ENCODE assay signal across 7 cellular contexts in genomic region chr20:8487715-8488114, GRCh38.
"Had no signal": no experiment of that assay in that cellular context is flagged by ENCODE, and none has a peak within 500 bp of the region (broad histone marks: within the 10 kb centered on the region; RNA-seq: fewer than 3 reads in every experiment).

No MANE protein-coding gene starts in this region.

- FAIRE-seq: K562 had no signal

- H3K4me3 ChIP-seq: GM23248, HAP-1, K562 had no signal

- H3K27ac ChIP-seq: GM23248 had no signal

- H2AFZ ChIP-seq: GM23248 had no signal

- H3K36me3 ChIP-seq: HAP-1 had no signal

- ATAC-seq: HCT116, K562 had no signal

- H3K9ac ChIP-seq: GM23248 had no signal

- H3K9me3 ChIP-seq: HAP-1 had no signal

- DNase-seq: GM23248, GOT3, H7, IMR-90 had no signal
